Comparison of ENCODE assay signal across 8 cellular contexts in genomic region chr11:84398017-84398626, GRCh38.
DNase-seq lines count a peak whose midpoint lies in the region; ATAC-seq and FAIRE-seq lines count a peak whose summit lies in the region.

No MANE protein-coding gene starts in this region.

- peak; percentile 92 for FAIRE-seq in islet of Langerhans (lab: Jason Lieb, UNC)

- ATAC-seq in HG03432 (IDR thresholded peaks at IDR 0.05; ENCODE audit: unreplicated experiment) (peak; percentile 58), HG02884 (IDR thresholded peaks at IDR 0.05; ENCODE audit: unreplicated experiment) (no peak), HG03175 (IDR thresholded peaks at IDR 0.05; ENCODE audit: unreplicated experiment) (no peak)

- DNase-seq in COLO829 (ENCODE audit: low spot score) = peak; percentile 32
- peak; percentile 37 for DNase-seq in RPMI8226
- DNase-seq in glomerular visceral epithelial cell (ENCODE audit: extremely low spot score) = no peak
- DNase-seq in OCI-M2 (lab: John Stamatoyannopoulos, UW; ENCODE audit: unreplicated experiment) = no peak

Comparison
In these comparisons a context has a peak if more than half of its experiments do, and no peak if none do; other contexts are left out.
1. DNase-seq: peak in COLO829 (single experiment) and RPMI8226 (single experiment); none in glomerular visceral epithelial cell (single experiment) and OCI-M2 (single experiment).